ENCODE assay signal across 19 cellular contexts in the genomic region with DNA sequence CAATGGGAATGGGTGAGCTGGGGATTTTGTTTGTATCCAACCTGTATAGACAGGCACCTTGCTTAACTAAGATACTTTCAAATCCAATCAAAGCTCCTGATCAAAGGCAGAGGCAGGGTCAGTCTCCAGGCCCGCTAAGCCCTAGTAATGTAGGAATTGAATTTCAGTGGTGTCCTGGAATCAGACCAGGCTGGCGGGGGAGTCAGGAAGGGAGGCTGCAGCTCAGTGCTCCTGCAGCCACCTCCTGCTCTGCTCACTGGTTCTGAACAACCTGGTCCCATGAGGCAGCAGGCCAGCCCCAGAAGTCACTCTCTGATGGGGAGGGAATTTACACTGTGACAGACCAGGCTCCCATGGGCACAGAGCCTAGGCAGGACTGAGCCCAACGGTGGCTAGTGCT. TPM values are rescaled to one million over a fixed set of nuclear protein-coding genes. Genes with fewer than 3 reads are reported as not detected.
DNase-seq lines count a peak whose midpoint lies in the region; ATAC-seq and TF ChIP-seq lines count a peak whose summit lies in the region.
"Had no signal": no experiment of that assay in that cellular context is flagged by ENCODE, and none has a peak within 500 bp of the region (broad histone marks: within the 10 kb centered on the region; RNA-seq: fewer than 3 reads in every experiment).

No MANE protein-coding gene starts in this region.

- no peaks in the 10 kb centered on the region for H3K9me3 ChIP-seq in thyroid gland
- H3K9me3 ChIP-seq: MG63 had no signal

- H3K27me3 ChIP-seq in thyroid gland = no peaks in the 10 kb centered on the region
- H3K27me3 ChIP-seq: MG63 had no signal

- in situ Hi-C loops in G401 (cut with HindIII; ENCODE audit: low sequenced_read_pairs) = no loop called here

- no peak overlapping the region for H3K4me3 ChIP-seq in thyroid gland (replicated peaks in 1 of 3)
- H3K4me3 ChIP-seq: MG63 had no signal

- intact Hi-C loops in thyroid gland (cut with DNase I) (no loop called here), posterior cingulate gyrus (cut with DNase I) (no loop called here)

- 58 to 79% methylated on average over 2 to 3 of the region's 3 CpGs for WGBS in thyroid gland, 2 donors

- DNase-seq in G401 (ENCODE audit: low spot score) (peak; percentile 31), left kidney (ENCODE audit: low read depth, low spot score) (peak; percentile 92), thyroid gland (peak; percentile 13 to 43), HCEC 1CT (no peak), posterior cingulate gyrus (no peak)
- DNase-seq: Calu3, IMR-90, KG1, MG63, NCI-H1105 treated with DMSO at 0.1 percent for 48 hours, NCI-H146, NCI-H2029, SHP77, T-helper 1 cell had no signal

- no peaks in the 10 kb centered on the region for H3K36me3 ChIP-seq in thyroid gland
- H3K36me3 ChIP-seq: MG63 had no signal

- H3K27ac ChIP-seq in cingulate gyrus (ENCODE audit: low read depth, low read length) (peak overlapping the region; percentile 23), thyroid gland (no peak overlapping the region)
- H3K27ac ChIP-seq: RWPE1 had no signal

- ATAC-seq in HG03457 (IDR thresholded peaks at IDR 0.05; ENCODE audit: unreplicated experiment) = no peak
- ATAC-seq: Panc1 had no signal

- no peak for TF ChIP-seq CTCF in thyroid gland (IDR thresholded peaks at IDR 0.05)

- H3K4me1 ChIP-seq in thyroid gland = peaks cover 10 to 17% of the 10 kb centered on the region in 2 donors

- no peak for TF ChIP-seq POLR2A in thyroid gland (IDR thresholded peaks at IDR 0.05)

RNA-seq across cellular contexts. Expression of gene GALNT18, which starts 38.5 kb away (rescaled TPM):
- total RNA-seq in G401 (2014; rRNA removed; shearing (Covaris generic)) = 0.06 TPM in 1 of 2 replicates, not detected in the other
- total RNA-seq in thyroid gland = 10 to 100 TPM; 60.7 to 93.8 (median 87.5) TPM
- total RNA-seq: B cell had no signal

Comparison
In these comparisons a context has a peak if more than half of its experiments do, and no peak if none do; other contexts are left out.
1. DNase-seq: peak in G401 (single experiment), left kidney (single experiment) and thyroid gland (2 of 2); none in HCEC 1CT (single experiment) and posterior cingulate gyrus (0 of 10).
2. RNA of gene GALNT18, which starts 38.5 kb away (total RNA-seq): 60.7 to 93.8 TPM in thyroid gland; 0.06 TPM in G401; every median in the first group is over 10 times any median in the second.